ENCODE assay signal across 12 cellular contexts in genomic region chr19:17311455-17312248, GRCh38. TPM values are rescaled to one million over a fixed set of nuclear protein-coding genes. Genes with fewer than 3 reads are reported as not detected.
DNase-seq lines count a peak whose midpoint lies in the region; ATAC-seq and TF ChIP-seq lines count a peak whose summit lies in the region.
"Had no signal": no experiment of that assay in that cellular context is flagged by ENCODE, and none has a peak within 500 bp of the region (broad histone marks: within the 10 kb centered on the region; RNA-seq: fewer than 3 reads in every experiment).

No MANE protein-coding gene starts in this region.

- H4K91ac ChIP-seq in trophoblast cell (ENCODE audit: low read depth, low read length): peak overlapping the region; percentile 61

- peak overlapping the region; percentile 10 for H2BK5ac ChIP-seq in trophoblast cell (ENCODE audit: low read depth, low read length, poor library complexity)

- peaks cover 17% of the 10 kb centered on the region for H3K36me3 Mint-ChIP-seq in activated CD4-positive, alpha-beta T cell treated with anti-CD3 and anti-CD28 coated beads, Interleukin-2, amount 10 ng/mL, durations not matched to agents 7 days and 5 days (ENCODE audit: low read depth)
- H3K36me3 Mint-ChIP-seq in stimulated activated naive B cell treated with anti-CD40 and anti-IgM and Interleukin-4, amounts not matched to agents 10 μg/mL and 1 μg/mL and 100 μg/mL, for 72 hours: peaks cover 31 to 32% of the 10 kb centered on the region in 2 donors

- peak overlapping the region; percentile 42 for H3K9ac ChIP-seq in trophoblast cell (ENCODE audit: low read length)

- H3K27me3 ChIP-seq in SJSA1 (replicated peaks) (no peaks in the 10 kb centered on the region), trophoblast cell (ENCODE audit: insufficient read depth, low read length) (no peaks in the 10 kb centered on the region)
- H3K27me3 ChIP-seq: neutrophil had no signal

- no peak overlapping the region for H2AK5ac ChIP-seq in trophoblast cell (ENCODE audit: low read length)

- peak overlapping the region; percentile 13 for H3K4me3 Mint-ChIP-seq in activated CD4-positive, alpha-beta T cell treated with anti-CD3 and anti-CD28 coated beads, Interleukin-2, amount 10 ng/mL, durations not matched to agents 7 days and 5 days
- peak overlapping the region in 1 of 2 donors; percentile 23 for H3K4me3 Mint-ChIP-seq in stimulated activated naive B cell treated with anti-CD40 and anti-IgM and Interleukin-4, amounts not matched to agents 10 μg/mL and 1 μg/mL and 100 μg/mL, for 72 hours

- H2BK120ac ChIP-seq in trophoblast cell (ENCODE audit: insufficient read depth, low read length, poor library complexity): peak overlapping the region; percentile 15

- H2AFZ ChIP-seq in trophoblast cell (ENCODE audit: insufficient read depth, low read length, poor library complexity): no peak overlapping the region

- peak overlapping the region; percentile 4 for H3K14ac ChIP-seq in trophoblast cell (ENCODE audit: low read length)

- H4K12ac ChIP-seq in trophoblast cell (ENCODE audit: low read depth, low read length): no peak overlapping the region

- no peaks in the 10 kb centered on the region for H3K9me3 Mint-ChIP-seq in activated CD4-positive, alpha-beta T cell treated with anti-CD3 and anti-CD28 coated beads, Interleukin-2, amount 10 ng/mL, durations not matched to agents 7 days and 5 days
- H3K9me3 Mint-ChIP-seq in stimulated activated naive B cell treated with anti-CD40 and anti-IgM and Interleukin-4, amounts not matched to agents 10 μg/mL and 1 μg/mL and 100 μg/mL, for 72 hours: no peaks in the 10 kb centered on the region

- H3K9me3 ChIP-seq in SJSA1 (replicated peaks) (no peaks in the 10 kb centered on the region), trophoblast cell (ENCODE audit: insufficient read depth, low read depth, low read length) (peaks cover 4% of the 10 kb centered on the region)
- H3K9me3 ChIP-seq: neutrophil had no signal

- WGBS in trophoblast cell (ENCODE audit: extremely low coverage, insufficient coverage, insufficient read length): no CpG with 5 or more reads among the region's 15 CpGs

- H3K27ac ChIP-seq in SJSA1 (peak overlapping the region; percentile 79), trophoblast cell (ENCODE audit: low read depth, low read length) (peak overlapping the region; percentile 83)
- H3K27ac ChIP-seq: C4-2B, neutrophil had no signal

- TF ChIP-seq CTCF in epithelial cell of proximal tubule (conservative IDR thresholded peaks at IDR 0.05; ENCODE audit: low read depth, low read length): no peak

- H3K36me3 ChIP-seq in SJSA1: peaks cover 55% of the 10 kb centered on the region
- H3K36me3 ChIP-seq in trophoblast cell (ENCODE audit: control insufficient read depth in 1 of 2, insufficient read depth in 2 of 2, low read length in 2 of 2): peaks cover 28 to 35% of the 10 kb centered on the region in 2 experiments

- H4K8ac ChIP-seq in trophoblast cell (ENCODE audit: low read depth, low read length): peak overlapping the region; percentile 5

- H3K27me3 Mint-ChIP-seq in activated CD4-positive, alpha-beta T cell treated with anti-CD3 and anti-CD28 coated beads, Interleukin-2, amount 10 ng/mL, durations not matched to agents 7 days and 5 days: no peaks in the 10 kb centered on the region
- H3K27me3 Mint-ChIP-seq in stimulated activated naive B cell treated with anti-CD40 and anti-IgM and Interleukin-4, amounts not matched to agents 10 μg/mL and 1 μg/mL and 100 μg/mL, for 72 hours: no peaks in the 10 kb centered on the region

- peak overlapping the region; percentile 8 for H3K4ac ChIP-seq in trophoblast cell (ENCODE audit: low read depth, low read length)

- peak overlapping the region; percentile 71 for H3K27ac Mint-ChIP-seq in activated CD4-positive, alpha-beta T cell treated with anti-CD3 and anti-CD28 coated beads, Interleukin-2, amount 10 ng/mL, durations not matched to agents 7 days and 5 days
- H3K27ac Mint-ChIP-seq in stimulated activated naive B cell treated with anti-CD40 and anti-IgM and Interleukin-4, amounts not matched to agents 10 μg/mL and 1 μg/mL and 100 μg/mL, for 72 hours: no peak overlapping the region

- no peak for DNase-seq in activated CD4-positive, alpha-beta T cell treated with anti-CD3 and anti-CD28 coated beads, Interleukin-2, amount 10 ng/mL, durations not matched to agents 7 days and 5 days
- no peak for DNase-seq in activated CD4-positive, alpha-beta T cell treated with anti-CD3 and anti-CD28 coated beads for 4 hours
- DNase-seq in SJSA1 (ENCODE audit: low read depth in 1 of 2, low spot score in 2 of 2) (peak; percentile 85 to 93), epithelial cell of proximal tubule (ENCODE audit: low read depth) (peak; percentile 73), trophoblast cell (peak; percentile 99), GF-D8 (lab: John Stamatoyannopoulos, UW) (no peak), globus pallidus (ENCODE audit: low spot score) (no peak)
- no peak for DNase-seq in stimulated activated naive B cell treated with anti-CD40 and anti-IgM and Interleukin-4, amounts not matched to agents 10 μg/mL and 1 μg/mL and 100 μg/mL, for 72 hours
- DNase-seq: activated CD4-positive, alpha-beta T cell treated with anti-CD3 and anti-CD28 coated beads, Interleukin-2, amount 50 U/mL, for 48 hours; NCI-H524 had no signal

- peak overlapping the region; percentile 12 for H3K4me3 ChIP-seq in SJSA1
- H3K4me3 ChIP-seq in epithelial cell of proximal tubule (ENCODE audit: low read depth, low read length): peak overlapping the region; percentile 37
- H3K4me3 ChIP-seq in trophoblast cell (ENCODE audit: low read depth, low read length): peak overlapping the region; percentile 6

- H3K4me1 ChIP-seq in SJSA1 (replicated peaks): peaks cover 29% of the 10 kb centered on the region
- peaks cover 29 to 34% of the 10 kb centered on the region in 2 experiments for H3K4me1 ChIP-seq in trophoblast cell (ENCODE audit: control insufficient read depth in 1 of 2, insufficient read depth in 2 of 2, low read length in 2 of 2)

- no peak for ATAC-seq in stimulated activated naive B cell treated with anti-CD40 and anti-IgM and Interleukin-4, amounts not matched to agents 10 μg/mL and 1 μg/mL and 100 μg/mL, for 72 hours (replicated peaks)

- peaks cover 14% of the 10 kb centered on the region for H3K79me2 ChIP-seq in trophoblast cell (ENCODE audit: control insufficient read depth, insufficient read depth, low read length, poor library complexity)

- no peak overlapping the region for H3K23ac ChIP-seq in trophoblast cell (ENCODE audit: low read length)

- peak overlapping the region; percentile 2 for H3K18ac ChIP-seq in trophoblast cell (ENCODE audit: low read length)

- POLR2A ChIA-PET in activated CD4-positive, alpha-beta T cell treated with anti-CD3 and anti-CD28 coated beads, Interleukin-2, amount 10 ng/mL, durations not matched to agents 7 days and 5 days (lab: Charles Lee): no interaction called here

- peaks cover 39% of the 10 kb centered on the region for H3K4me1 Mint-ChIP-seq in activated CD4-positive, alpha-beta T cell treated with anti-CD3 and anti-CD28 coated beads, Interleukin-2, amount 10 ng/mL, durations not matched to agents 7 days and 5 days
- peaks cover 26 to 49% of the 10 kb centered on the region in 2 donors for H3K4me1 Mint-ChIP-seq in stimulated activated naive B cell treated with anti-CD40 and anti-IgM and Interleukin-4, amounts not matched to agents 10 μg/mL and 1 μg/mL and 100 μg/mL, for 72 hours

- peaks cover 14% of the 10 kb centered on the region for H3K79me1 ChIP-seq in trophoblast cell (ENCODE audit: low read length)

- CTCF ChIA-PET in activated CD4-positive, alpha-beta T cell treated with anti-CD3 and anti-CD28 coated beads, Interleukin-2, amount 10 ng/mL, durations not matched to agents 7 days and 5 days (lab: Charles Lee): interaction anchor here (0.5 to 1.0 kb wide), 2 partner anchors 21 to 77 kb away, joined by 4 to 5 read pairs; no protein-coding TSS in a partner anchor

- H2BK12ac ChIP-seq in trophoblast cell (ENCODE audit: low read length): peak overlapping the region; percentile 63

- peak overlapping the region; percentile 46 for H3K4me2 ChIP-seq in trophoblast cell (ENCODE audit: low read length)

RNA-seq across cellular contexts. Expression of gene DDA1, which starts 2.3 kb away (rescaled TPM):
- total RNA-seq in activated CD4-positive, alpha-beta T cell treated with anti-CD3 and anti-CD28 coated beads, Interleukin-2, amount 10 ng/mL, durations not matched to agents 7 days and 5 days: 10 to 100 TPM; 39.5 to 45.3 TPM
- 74.7 and 107 TPM in 2 replicates for total RNA-seq in SJSA1 (2014; rRNA removed; shearing (Covaris generic))
- 35.6 and 47.0 TPM in 2 replicates for total RNA-seq in epithelial cell of proximal tubule
- polyA plus RNA-seq in trophoblast cell (2013): 196 and 214 TPM in 2 replicates

RNA-seq across cellular contexts. Expression of gene MRPL34, which starts 6.0 kb away (rescaled TPM):
- total RNA-seq in activated CD4-positive, alpha-beta T cell treated with anti-CD3 and anti-CD28 coated beads, Interleukin-2, amount 10 ng/mL, durations not matched to agents 7 days and 5 days: 10 to 100 TPM; 79.5 to 80.8 TPM
- total RNA-seq in SJSA1 (2014; rRNA removed; shearing (Covaris generic)): 35.1 and 69.4 TPM in 2 replicates
- 121 and 161 TPM in 2 replicates for total RNA-seq in epithelial cell of proximal tubule
- 62.8 and 66.5 TPM in 2 replicates for polyA plus RNA-seq in trophoblast cell (2013)

RNA-seq across cellular contexts. Expression of gene ABHD8, which starts 8.4 kb away (rescaled TPM):
- total RNA-seq in activated CD4-positive, alpha-beta T cell treated with anti-CD3 and anti-CD28 coated beads, Interleukin-2, amount 10 ng/mL, durations not matched to agents 7 days and 5 days: 10 to 100 TPM in 1 of 2 experiments, 1 to 10 TPM in 1; 9.3 to 10.1 TPM
- 2.3 and 5.2 TPM in 2 replicates for total RNA-seq in SJSA1 (2014; rRNA removed; shearing (Covaris generic))
- total RNA-seq in epithelial cell of proximal tubule: 10.3 and 20.9 TPM in 2 replicates
- 16.0 and 16.6 TPM in 2 replicates for polyA plus RNA-seq in trophoblast cell (2013)

RNA-seq across cellular contexts. Expression of gene ANO8, which starts 23.0 kb away (rescaled TPM):
- 10 to 100 TPM; 16.4 to 17.5 TPM for total RNA-seq in activated CD4-positive, alpha-beta T cell treated with anti-CD3 and anti-CD28 coated beads, Interleukin-2, amount 10 ng/mL, durations not matched to agents 7 days and 5 days
- 2.9 and 5.3 TPM in 2 replicates for total RNA-seq in SJSA1 (2014; rRNA removed; shearing (Covaris generic))
- total RNA-seq in epithelial cell of proximal tubule: 3.3 and 6.6 TPM in 2 replicates
- 7.8 TPM in 2 replicates for polyA plus RNA-seq in trophoblast cell (2013)

RNA-seq across cellular contexts. Expression of gene GTPBP3, which starts 25.7 kb away (rescaled TPM):
- 10 to 100 TPM; 30.9 to 41.3 TPM for total RNA-seq in activated CD4-positive, alpha-beta T cell treated with anti-CD3 and anti-CD28 coated beads, Interleukin-2, amount 10 ng/mL, durations not matched to agents 7 days and 5 days
- 19.5 and 31.6 TPM in 2 replicates for total RNA-seq in SJSA1 (2014; rRNA removed; shearing (Covaris generic))
- 22.7 and 79.5 TPM in 2 replicates for total RNA-seq in epithelial cell of proximal tubule
- 14.4 and 15.4 TPM in 2 replicates for polyA plus RNA-seq in trophoblast cell (2013)

Comparison
In these comparisons a context has a peak if more than half of its experiments do, and no peak if none do; other contexts are left out.
1. DNase-seq: peak in SJSA1 (2 of 2), epithelial cell of proximal tubule (single experiment) and trophoblast cell (2 of 2); none in activated CD4-positive, alpha-beta T cell treated with anti-CD3 and anti-CD28 coated beads, Interleukin-2, amount 10 ng/mL, durations not matched to agents 7 days and 5 days (single experiment), activated CD4-positive, alpha-beta T cell treated with anti-CD3 and anti-CD28 coated beads for 4 hours (0 of 2), stimulated activated naive B cell treated with anti-CD40 and anti-IgM and Interleukin-4, amounts not matched to agents 10 μg/mL and 1 μg/mL and 100 μg/mL, for 72 hours (single experiment), GF-D8 (single experiment) and globus pallidus (single experiment).
2. Peak in every context shown above with its lines, with median percentiles within 50 percentile points of each other: H3K4me3 ChIP-seq.